In genomic region chr6:139940741-139941712, GRCh38 we compare ENCODE assay signal across 9 cellular contexts.
DNase-seq lines count a peak whose midpoint lies in the region; ATAC-seq, FAIRE-seq and TF ChIP-seq lines count a peak whose summit lies in the region.
"Had no signal": no experiment of that assay in that cellular context is flagged by ENCODE, and none has a peak within 500 bp of the region (broad histone marks: within the 10 kb centered on the region; RNA-seq: fewer than 3 reads in every experiment).

No MANE protein-coding gene starts in this region.

- in situ Hi-C loops in brain microvascular endothelial cell (cut with HindIII; ENCODE audit: low pct_ligation_motif_present, low sequenced_read_pairs) (no loop called here), GM13977 (cut with MboI; ENCODE audit: low pct_unique_long_range_greater_than_20kb, low sequenced_read_pairs, unreplicated experiment) (no loop called here)

- no peak overlapping the region for H3K27ac ChIP-seq in right atrium auricular region
- peak overlapping the region; percentile 80 for H3K27ac ChIP-seq in brain microvascular endothelial cell
- H3K27ac ChIP-seq in upper lobe of right lung = peak overlapping the region; percentile 15
- H3K27ac ChIP-seq in kidney (ENCODE audit: low read depth in 2 of 2, low read length in 2 of 2) = no peak overlapping the region

- no peak for FAIRE-seq in kidney (lab: Jason Lieb, UNC)

- intact Hi-C loops in left ventricle myocardium superior (cut with micrococcal nuclease) = no loop called here
- intact Hi-C loops in upper lobe of right lung (cut with DNase I) = no loop called here
- intact Hi-C loops in kidney (cut with DNase I) = no loop called here

- H3K4me1 Mint-ChIP-seq in activated naive CD8-positive, alpha-beta T cell treated with anti-CD3 and anti-CD28 coated beads for 36 hours = peaks cover 5% of the 10 kb centered on the region

- ATAC-seq in left ventricle myocardium superior (peak; percentile 45), HG03457 (IDR thresholded peaks at IDR 0.05; ENCODE audit: unreplicated experiment) (peak; percentile 89), upper lobe of right lung (peak; percentile 73)

- peaks cover 0 to 18% of the 10 kb centered on the region in 2 donors for H3K4me1 ChIP-seq in right atrium auricular region
- peaks cover 8% of the 10 kb centered on the region for H3K4me1 ChIP-seq in upper lobe of right lung
- peaks cover 0 to 6% of the 10 kb centered on the region in 2 donors for H3K4me1 ChIP-seq in kidney (ENCODE audit: control insufficient read depth in 1 of 2, insufficient read depth in 1 of 2, low read depth in 1 of 2, low read length in 2 of 2)

- DNase-seq in left ventricle myocardium superior = no peak
- no peak for DNase-seq in right atrium auricular region (ENCODE audit: low spot score)
- peak; percentile 52 for DNase-seq in brain microvascular endothelial cell
- no peak for DNase-seq in upper lobe of right lung
- no peak for DNase-seq in kidney
- no peak for DNase-seq in activated naive CD8-positive, alpha-beta T cell treated with anti-CD3 and anti-CD28 coated beads for 36 hours
- no peak for DNase-seq in GM13977 (ENCODE audit: low spot score)

- no peaks in the 10 kb centered on the region for H3K9me3 Mint-ChIP-seq in activated naive CD8-positive, alpha-beta T cell treated with anti-CD3 and anti-CD28 coated beads for 36 hours

- no peaks in the 10 kb centered on the region for H3K36me3 Mint-ChIP-seq in activated naive CD8-positive, alpha-beta T cell treated with anti-CD3 and anti-CD28 coated beads for 36 hours

- no peak overlapping the region for H3K9ac ChIP-seq in kidney (ENCODE audit: low read length in 2 of 2)

- no peak overlapping the region for H3K27ac Mint-ChIP-seq in activated naive CD8-positive, alpha-beta T cell treated with anti-CD3 and anti-CD28 coated beads for 36 hours

- no peak overlapping the region for H3K4me3 ChIP-seq in right atrium auricular region
- no peak overlapping the region for H3K4me3 ChIP-seq in brain microvascular endothelial cell (ENCODE audit: low read depth, low read length)
- no peak overlapping the region for H3K4me3 ChIP-seq in upper lobe of right lung
- no peak overlapping the region for H3K4me3 ChIP-seq in kidney (ENCODE audit: low read length in 2 of 2)
- H3K4me3 ChIP-seq: lung had no signal

- H3K36me3 ChIP-seq in right atrium auricular region (no peaks in the 10 kb centered on the region), brain microvascular endothelial cell (replicated peaks) (no peaks in the 10 kb centered on the region), upper lobe of right lung (no peaks in the 10 kb centered on the region), kidney (ENCODE audit: control insufficient read depth in 1 of 2, insufficient read depth in 2 of 2, low read length in 2 of 2) (no peaks in the 10 kb centered on the region)

- no peaks in the 10 kb centered on the region for H3K27me3 ChIP-seq in right atrium auricular region
- no peaks in the 10 kb centered on the region for H3K27me3 ChIP-seq in brain microvascular endothelial cell (replicated peaks)
- no peaks in the 10 kb centered on the region for H3K27me3 ChIP-seq in upper lobe of right lung

- no peak overlapping the region for H3K4me3 Mint-ChIP-seq in activated naive CD8-positive, alpha-beta T cell treated with anti-CD3 and anti-CD28 coated beads for 36 hours

- no peak for TF ChIP-seq CTCF in right atrium auricular region (IDR thresholded peaks at IDR 0.05)
- TF ChIP-seq CTCF in brain microvascular endothelial cell (IDR thresholded peaks at IDR 0.05; ENCODE audit: low read depth, low read length, missing control alignments) = no peak
- TF ChIP-seq CTCF in upper lobe of right lung (IDR thresholded peaks at IDR 0.05) = no peak
- TF ChIP-seq CTCF in kidney (IDR thresholded peaks at IDR 0.05; ENCODE audit: borderline replicate concordance, extremely low read depth, insufficient read depth) = no peak
- no peak for TF ChIP-seq CTCF in GM13977 (IDR thresholded peaks at IDR 0.05; ENCODE audit: extremely low read depth, insufficient read depth, missing control alignments)

- H3K9me3 ChIP-seq in right atrium auricular region (no peaks in the 10 kb centered on the region), upper lobe of right lung (no peaks in the 10 kb centered on the region), kidney (ENCODE audit: control insufficient read depth in 1 of 2, low read length in 2 of 2) (no peaks in the 10 kb centered on the region)

- peaks cover 12% of the 10 kb centered on the region for H3K27me3 Mint-ChIP-seq in activated naive CD8-positive, alpha-beta T cell treated with anti-CD3 and anti-CD28 coated beads for 36 hours

Comparison
In these comparisons a context has a peak if more than half of its experiments do, and no peak if none do; other contexts are left out.
1. H3K27ac ChIP-seq: peak in brain microvascular endothelial cell (single experiment) and upper lobe of right lung (single experiment); none in right atrium auricular region (0 of 2) and kidney (0 of 2).
2. Peak in every context shown above with its lines, with median percentiles within 50 percentile points of each other: ATAC-seq.